ENCODE assay signal across 8 cellular contexts in the genomic region with DNA sequence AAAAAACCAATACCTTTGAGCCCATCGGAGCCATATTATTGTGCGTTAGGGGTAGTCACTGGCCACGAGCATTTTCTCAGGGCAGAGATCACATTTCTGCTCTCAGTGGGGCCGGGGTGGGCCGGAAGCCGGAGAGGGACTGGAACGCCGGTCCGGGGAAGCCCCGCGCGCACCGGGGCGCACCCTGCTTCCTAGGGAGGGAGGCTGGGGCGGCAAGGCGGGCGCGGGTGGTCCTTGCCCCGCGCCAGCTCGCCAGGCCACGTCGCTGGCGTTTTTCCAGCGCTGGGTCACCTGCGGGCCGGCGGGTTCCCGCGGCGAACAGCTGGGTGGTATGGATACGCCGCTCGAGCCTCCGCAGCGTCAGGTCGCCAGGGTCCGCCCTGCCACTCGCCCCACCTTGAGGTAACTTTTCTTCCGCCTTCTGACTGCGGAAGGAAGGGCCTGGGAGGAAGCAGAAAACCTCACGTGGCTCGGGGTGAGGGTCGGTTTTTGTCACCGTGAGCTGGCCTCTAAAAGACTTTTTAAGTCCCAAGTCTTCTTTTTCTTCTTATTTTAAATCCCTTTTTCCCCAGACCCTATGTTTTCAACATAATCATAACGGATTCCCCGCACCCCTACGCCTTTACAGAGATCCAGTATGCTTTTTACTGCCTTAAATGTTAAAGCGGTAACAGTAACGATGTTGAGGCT. TPM values are rescaled to one million over a fixed set of nuclear protein-coding genes. Genes with fewer than 3 reads are reported as not detected.
A peak's percentile ranks its signal among the peaks of the same experiment; 100 is the strongest.
DNase-seq lines count a peak whose midpoint lies in the region; ATAC-seq and TF ChIP-seq lines count a peak whose summit lies in the region.

No MANE protein-coding gene starts in this region.

- H3K9me3 Mint-ChIP-seq in activated CD8-positive, alpha-beta memory T cell treated with anti-CD3 and anti-CD28 coated beads, Interleukin-2, amount 10 ng/mL, durations not matched to agents 7 days and 5 days (ENCODE audit: low read depth), result no peaks in the 10 kb centered on the region
- H3K9me3 Mint-ChIP-seq in naive thymus-derived CD8-positive, alpha-beta T cell, result peaks cover 0 to 6% (median 0%) of the 10 kb centered on the region in 9 donors

- CTCF ChIA-PET in activated CD8-positive, alpha-beta memory T cell treated with anti-CD3 and anti-CD28 coated beads, Interleukin-2, amount 10 ng/mL, durations not matched to agents 7 days and 5 days (lab: Charles Lee), result interaction anchor here (1.3 to 5.9 kb wide), 6 partner anchors 9 to 130 kb away, joined by 4 to 42 read pairs (median 6); a partner anchor contains a TSS

- TF ChIP-seq POLR2A in GM18505 (IDR thresholded peaks at IDR 0.05; ENCODE audit: borderline replicate concordance, extremely low read depth, insufficient read depth, insufficient read length), result peak; percentile 89

- peak overlapping the region; percentile 99 for H3K27ac Mint-ChIP-seq in activated CD8-positive, alpha-beta memory T cell treated with anti-CD3 and anti-CD28 coated beads, Interleukin-2, amount 10 ng/mL, durations not matched to agents 7 days and 5 days
- H3K27ac Mint-ChIP-seq in naive thymus-derived CD8-positive, alpha-beta T cell, result peak overlapping the region; percentile 91 to 99 (median 98)

- ATAC-seq in GM18505 (IDR thresholded peaks at IDR 0.05; ENCODE audit: unreplicated experiment), result peak; percentile 45
- peak; percentile 47 for ATAC-seq in HG02840 (IDR thresholded peaks at IDR 0.05; ENCODE audit: low FRiP score, unreplicated experiment)
- peak; percentile 46 for ATAC-seq in activated CD8-positive, alpha-beta memory T cell treated with anti-CD3 and anti-CD28 coated beads, Interleukin-2, amount 10 ng/mL, durations not matched to agents 7 days and 5 days
- ATAC-seq in esophagus mucosa, result peak; percentile 25
- ATAC-seq in naive thymus-derived CD8-positive, alpha-beta T cell, result peak; percentile 38 to 49
- ATAC-seq in stimulated activated naive CD8-positive, alpha-beta T cell treated with anti-CD3 and anti-CD28 coated beads, Interleukin-15, Interleukin-2, amounts not matched to agents 100 U/mL and 50 U/mL, for 24 hours, result peak; percentile 44

- H3K36me3 Mint-ChIP-seq in activated CD8-positive, alpha-beta memory T cell treated with anti-CD3 and anti-CD28 coated beads, Interleukin-2, amount 10 ng/mL, durations not matched to agents 7 days and 5 days, result peaks cover 27% of the 10 kb centered on the region
- H3K36me3 Mint-ChIP-seq in naive thymus-derived CD8-positive, alpha-beta T cell, result peaks cover 16 to 25% (median 17%) of the 10 kb centered on the region in 3 donors

- H3K4me3 Mint-ChIP-seq in activated CD8-positive, alpha-beta memory T cell treated with anti-CD3 and anti-CD28 coated beads, Interleukin-2, amount 10 ng/mL, durations not matched to agents 7 days and 5 days, result peak overlapping the region; percentile 96
- peak overlapping the region; percentile 90 to 98 (median 94) for H3K4me3 Mint-ChIP-seq in naive thymus-derived CD8-positive, alpha-beta T cell

- no peaks in the 10 kb centered on the region for H3K27me3 Mint-ChIP-seq in activated CD8-positive, alpha-beta memory T cell treated with anti-CD3 and anti-CD28 coated beads, Interleukin-2, amount 10 ng/mL, durations not matched to agents 7 days and 5 days
- peaks cover 0 to 3% (median 0%) of the 10 kb centered on the region in 5 donors for H3K27me3 Mint-ChIP-seq in naive thymus-derived CD8-positive, alpha-beta T cell

- H3K4me1 Mint-ChIP-seq in activated CD8-positive, alpha-beta memory T cell treated with anti-CD3 and anti-CD28 coated beads, Interleukin-2, amount 10 ng/mL, durations not matched to agents 7 days and 5 days, result peaks cover 23% of the 10 kb centered on the region
- peaks cover 22 to 42% (median 40%) of the 10 kb centered on the region in 4 donors for H3K4me1 Mint-ChIP-seq in naive thymus-derived CD8-positive, alpha-beta T cell

- DNase-seq in NCI-H226 (peak; percentile 58), NCI-H2196 (lab: John Stamatoyannopoulos, UW; ENCODE audit: unreplicated experiment) (no peak)
- peak; percentile 90 for DNase-seq in activated CD8-positive, alpha-beta memory T cell treated with anti-CD3 and anti-CD28 coated beads, Interleukin-2, amount 10 ng/mL, durations not matched to agents 7 days and 5 days
- DNase-seq in naive thymus-derived CD8-positive, alpha-beta T cell, result peak; percentile 60 to 88 (median 74)
- peak; percentile 86 for DNase-seq in stimulated activated naive CD8-positive, alpha-beta T cell treated with anti-CD3 and anti-CD28 coated beads, Interleukin-15, Interleukin-2, amounts not matched to agents 100 U/mL and 50 U/mL, for 24 hours

- POLR2A ChIA-PET in naive thymus-derived CD8-positive, alpha-beta T cell (lab: Charles Lee), result interaction anchor here (0.9 to 9.5 kb wide), 10 partner anchors 10 to 130 kb away, joined by 3 to 198 read pairs (median 6); a partner anchor contains a TSS

RNA-seq across cellular contexts. Expression of a gene that starts 2.7 kb away (rescaled TPM):
- total RNA-seq in activated CD8-positive, alpha-beta memory T cell treated with anti-CD3 and anti-CD28 coated beads, Interleukin-2, amount 10 ng/mL, durations not matched to agents 7 days and 5 days, result 1,000 to 10,000 TPM; 5,026 to 6,984 TPM
- total RNA-seq in esophagus mucosa, result 7,434 TPM
- over 10,000 TPM; 14,584 to 14,776 TPM for total RNA-seq in naive thymus-derived CD8-positive, alpha-beta T cell
- polyA plus RNA-seq in naive thymus-derived CD8-positive, alpha-beta T cell, result over 10,000 TPM; 14,095 to 14,658 (median 14,646) TPM
